In the genomic region with DNA sequence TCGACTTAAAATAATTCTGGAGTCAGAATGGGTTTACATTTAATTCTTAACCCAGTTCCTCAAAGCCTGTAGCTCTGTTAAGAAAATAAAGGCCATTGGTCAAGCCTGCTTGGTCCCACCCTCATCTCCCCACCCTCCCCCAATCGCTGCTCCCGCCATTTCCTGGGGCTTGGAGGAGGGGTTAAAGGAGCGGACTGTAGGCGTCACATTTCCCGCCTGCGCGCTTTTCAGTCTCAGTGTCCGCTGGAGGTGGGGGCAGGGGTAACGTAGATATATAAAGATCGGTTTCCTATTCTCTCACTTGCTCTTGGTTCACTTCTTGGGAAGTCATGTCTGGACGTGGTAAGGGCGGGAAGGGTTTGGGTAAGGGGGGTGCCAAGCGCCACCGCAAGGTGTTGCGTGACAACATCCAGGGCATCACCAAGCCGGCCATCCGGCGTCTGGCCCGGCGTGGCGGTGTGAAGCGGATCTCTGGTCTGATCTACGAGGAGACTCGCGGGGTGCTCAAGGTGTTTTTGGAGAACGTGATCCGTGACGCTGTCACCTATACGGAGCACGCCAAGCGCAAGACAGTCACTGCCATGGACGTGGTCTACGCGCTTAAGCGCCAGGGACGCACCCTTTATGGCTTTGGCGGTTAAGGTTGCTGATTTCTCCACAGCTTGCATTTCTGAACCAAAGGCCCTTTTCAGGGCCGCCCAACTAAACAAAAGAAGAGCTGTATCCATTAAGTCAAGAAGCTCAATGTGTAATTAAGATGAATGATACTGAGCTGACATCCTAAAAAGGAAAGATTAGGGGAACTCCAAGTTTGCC, we compare ENCODE assay signal across 8 cellular contexts. TPM values are rescaled to one million over a fixed set of nuclear protein-coding genes. Genes with fewer than 3 reads are reported as not detected.
DNase-seq lines count a peak whose midpoint lies in the region; ATAC-seq and TF ChIP-seq lines count a peak whose summit lies in the region.

No MANE protein-coding gene starts in this region.

- H3K27me3 ChIP-seq in left ventricle myocardium inferior (ENCODE audit: low read depth): no peaks in the 10 kb centered on the region
- no peaks in the 10 kb centered on the region for H3K27me3 ChIP-seq in prostate gland (replicated peaks; ENCODE audit: insufficient read depth)
- H3K27me3 ChIP-seq in vagina: no peaks in the 10 kb centered on the region

- peak; percentile 47 for TF ChIP-seq POLR2A in prostate gland (IDR thresholded peaks at IDR 0.05)
- peak in 1 of 2 donors; percentile 77 for TF ChIP-seq POLR2A in vagina (IDR thresholded peaks at IDR 0.05)

- H3K36me3 ChIP-seq in left ventricle myocardium inferior (no peaks in the 10 kb centered on the region), prostate gland (no peaks in the 10 kb centered on the region), vagina (no peaks in the 10 kb centered on the region)

- H3K4me1 ChIP-seq in left ventricle myocardium inferior: peaks cover 55% of the 10 kb centered on the region
- no peaks in the 10 kb centered on the region for H3K4me1 ChIP-seq in prostate gland (replicated peaks)
- peaks cover 10% of the 10 kb centered on the region for H3K4me1 ChIP-seq in vagina

- H3K27ac ChIP-seq in left ventricle myocardium inferior (replicated peaks): peak overlapping the region; percentile 97
- H3K27ac ChIP-seq in prostate gland: peak overlapping the region; percentile 94 to 97
- peak overlapping the region; percentile 93 for H3K27ac ChIP-seq in vagina

- H3K4me3 ChIP-seq in left ventricle myocardium inferior (peak overlapping the region; percentile 74), prostate gland (peak overlapping the region; percentile 48 to 65), vagina (peak overlapping the region; percentile 56 to 91)

- DNase-seq in GM13977 (ENCODE audit: low spot score) (peak; percentile 88), NCI-H1694 (lab: John Stamatoyannopoulos, UW) (peak; percentile 74), T-helper 1 cell (peak; percentile 78 to 97 (median 82)), amniotic epithelial cell (ENCODE audit: low read depth) (peak; percentile 92), left ventricle myocardium inferior (peak; percentile 92), prostate gland (ENCODE audit: low spot score) (peak; percentile 94), vagina (ENCODE audit: extremely low spot score in 2 of 2) (peak in 1 of 2 donors; percentile 98)

- WGBS in prostate gland: under 1% methylated on average over 39 of the region's 39 CpGs

- in situ Hi-C loops in GM13977 (cut with MboI; ENCODE audit: low pct_unique_long_range_greater_than_20kb, low sequenced_read_pairs, unreplicated experiment): no loop called here

- H3K9me3 ChIP-seq in left ventricle myocardium inferior (replicated peaks) (no peaks in the 10 kb centered on the region), prostate gland (no peaks in the 10 kb centered on the region), vagina (no peaks in the 10 kb centered on the region)

- TF ChIP-seq CTCF in GM13977 (IDR thresholded peaks at IDR 0.05; ENCODE audit: extremely low read depth, insufficient read depth, missing control alignments): no peak
- TF ChIP-seq CTCF in left ventricle myocardium inferior (IDR thresholded peaks at IDR 0.05; ENCODE audit: borderline replicate concordance): no peak
- peak in 2 of 4 experiments; percentile 16 to 25 for TF ChIP-seq CTCF in prostate gland (IDR thresholded peaks at IDR 0.05)
- no peak for TF ChIP-seq CTCF in vagina (IDR thresholded peaks at IDR 0.05)

- intact Hi-C loops in left ventricle myocardium inferior (cut with micrococcal nuclease) (no loop called here), prostate gland (cut with DNase I) (no loop called here), vagina (cut with DNase I) (loop anchor here (10.0 kb wide), 3 partner anchors 263 to 1113 kb away; a partner anchor contains a TSS)

- peak; percentile 42 for ATAC-seq in HG02884 (IDR thresholded peaks at IDR 0.05; ENCODE audit: unreplicated experiment)

RNA-seq across cellular contexts. Expression of a gene that starts 59.0 kb away (rescaled TPM):
- 2.2 TPM for total RNA-seq in left ventricle myocardium inferior
- total RNA-seq in prostate gland: 10 to 100 TPM in 1 of 2 donors, 1 to 10 TPM in 1; 8.7 to 12.0 TPM
- total RNA-seq in vagina: 8.1 TPM
